ENCODE assay signal across 8 cellular contexts in genomic region chr20:62358728-62359490, GRCh38. TPM values are rescaled to one million over a fixed set of nuclear protein-coding genes. Genes with fewer than 3 reads are reported as not detected.
DNase-seq lines count a peak whose midpoint lies in the region; ATAC-seq and TF ChIP-seq lines count a peak whose summit lies in the region.
"Had no signal": no experiment of that assay in that cellular context is flagged by ENCODE, and none has a peak within 500 bp of the region (broad histone marks: within the 10 kb centered on the region; RNA-seq: fewer than 3 reads in every experiment).

No MANE protein-coding gene starts in this region.

- WGBS in upper lobe of left lung, 2 donors: 71 to 82% methylated on average over 7 to 18 of the region's 18 CpGs

- H3K27me3 ChIP-seq in layer of hippocampus (ENCODE audit: control insufficient read depth, insufficient read depth, low read length) (no peaks in the 10 kb centered on the region), upper lobe of left lung (no peaks in the 10 kb centered on the region)

- peaks cover 0 to 23% (median 0%) of the 10 kb centered on the region in 4 donors for H3K36me3 ChIP-seq in upper lobe of left lung

- TF ChIP-seq POLR2A in upper lobe of left lung (IDR thresholded peaks at IDR 0.05): no peak

- no peak for TF ChIP-seq EP300 in upper lobe of left lung (IDR thresholded peaks at IDR 0.05)

- peak overlapping the region in 2 of 4 donors; percentile 5 to 31 for H3K4me3 ChIP-seq in upper lobe of left lung
- H3K4me3 ChIP-seq: GM12878 had no signal

- H3K9me3 ChIP-seq in upper lobe of left lung: no peaks in the 10 kb centered on the region

- peaks cover 92 to 95% (median 93%) of the 10 kb centered on the region in 4 donors for H3K4me1 ChIP-seq in upper lobe of left lung

- ATAC-seq in upper lobe of left lung (ENCODE audit: low FRiP score in 2 of 2): peak in 1 of 2 donors; percentile 1
- ATAC-seq: GM12878 had no signal

- H3K27ac ChIP-seq in layer of hippocampus (ENCODE audit: low read depth, low read length): peak overlapping the region; percentile 89
- peak overlapping the region; percentile 91 to 98 (median 94) for H3K27ac ChIP-seq in upper lobe of left lung

- no peak for TF ChIP-seq CTCF in upper lobe of left lung (IDR thresholded peaks at IDR 0.05)

- DNase-seq in SHP77 treated with DMSO at 0.1 percent for 48 hours (lab: John Stamatoyannopoulos, UW): peak; percentile 49
- DNase-seq in upper lobe of left lung: peak in 1 of 2 donors; percentile 72
- no peak for DNase-seq in NCI-H2196 (lab: John Stamatoyannopoulos, UW; ENCODE audit: unreplicated experiment)
- DNase-seq in NCI-H2029 treated with DMSO at 0.1 percent for 48 hours (lab: John Stamatoyannopoulos, UW): no peak
- DNase-seq: MV-4-11; stimulated activated CD4-positive, alpha-beta T cell treated with anti-CD3 and anti-CD28 coated beads, Interleukin-4, amount 100 ng/mL, for 1 hour had no signal

RNA-seq across cellular contexts. Expression of gene LAMA5, which starts 8.2 kb away (rescaled TPM):
- 1,000 to 10,000 TPM in 1 of 6 donors, 100 to 1,000 TPM in 5; 176 to 1,019 (median 307) TPM for total RNA-seq in upper lobe of left lung

RNA-seq across cellular contexts. Expression of gene RPS21, which starts 28.0 kb away (rescaled TPM):
- 1,000 to 10,000 TPM in 3 of 6 donors, 100 to 1,000 TPM in 2, 10 to 100 TPM in 1; 94.6 to 1,381 (median 998) TPM for total RNA-seq in upper lobe of left lung

RNA-seq across cellular contexts. Expression of gene CABLES2, which starts 48.2 kb away (rescaled TPM):
- total RNA-seq in upper lobe of left lung: 1 to 10 TPM; 2.2 to 5.2 (median 4.0) TPM

RNA-seq across cellular contexts. Expression of gene ADRM1, which starts 56.1 kb away (rescaled TPM):
- total RNA-seq in upper lobe of left lung: 100 to 1,000 TPM in 2 of 6 donors, 10 to 100 TPM in 4; 57.6 to 158 (median 91.6) TPM
